In genomic region chr3:4533489-4534443, GRCh38 we compare ENCODE assay signal across 9 cellular contexts. TPM values are rescaled to one million over a fixed set of nuclear protein-coding genes. Genes with fewer than 3 reads are reported as not detected.
A peak's percentile ranks its signal among the peaks of the same experiment; 100 is the strongest.
DNase-seq lines count a peak whose midpoint lies in the region; ATAC-seq and TF ChIP-seq lines count a peak whose summit lies in the region.
"Had no signal": no experiment of that assay in that cellular context is flagged by ENCODE, and none has a peak within 500 bp of the region (broad histone marks: within the 10 kb centered on the region; RNA-seq: fewer than 3 reads in every experiment).

No MANE protein-coding gene starts in this region.

- H3K9me3 ChIP-seq in smooth muscle cell (replicated peaks; ENCODE audit: low read depth): no peaks in the 10 kb centered on the region

- H3K4me3 Mint-ChIP-seq in WTC11: no peak overlapping the region

- H3K79me2 ChIP-seq in smooth muscle cell (ENCODE audit: low read depth): no peaks in the 10 kb centered on the region

- ATAC-seq in WTC11: peak; percentile 78
- ATAC-seq in HG02642 (IDR thresholded peaks at IDR 0.05; ENCODE audit: poor library complexity, unreplicated experiment): no peak

- TF ChIP-seq CTCF in WTC11 (IDR thresholded peaks at IDR 0.05): no peak
- TF ChIP-seq CTCF in smooth muscle cell (IDR thresholded peaks at IDR 0.05; ENCODE audit: borderline replicate concordance, insufficient read depth, poor library complexity, severe bottlenecking): no peak
- TF ChIP-seq CTCF in lower leg skin (IDR thresholded peaks at IDR 0.05): no peak

- no peak for TF ChIP-seq POLR2A in lower leg skin (IDR thresholded peaks at IDR 0.05)

- H2AFZ ChIP-seq in smooth muscle cell (ENCODE audit: low read depth): peak overlapping the region; percentile 62

- intact Hi-C loops in lower leg skin (cut with DNase I; ENCODE audit: low total_unique reads): no loop called here

- H3K27ac Mint-ChIP-seq in WTC11: no peak overlapping the region

- H3F3A ChIP-seq in smooth muscle cell (ENCODE audit: low read depth): peaks cover 10% of the 10 kb centered on the region

- POLR2A ChIA-PET in WTC11 (lab: Charles Lee): no interaction called here

- DNase-seq in KG1 (lab: John Stamatoyannopoulos, UW): peak; percentile 54
- no peak for DNase-seq in WTC11 (ENCODE audit: low spot score)
- peak; percentile 66 for DNase-seq in islet precursor cell
- no peak for DNase-seq in smooth muscle cell (lab: John Stamatoyannopoulos, UW; ENCODE audit: unreplicated experiment)
- DNase-seq in cerebellum (ENCODE audit: low spot score): no peak
- DNase-seq in lower leg skin (ENCODE audit: low spot score in 2 of 2): no peak
- no peak for DNase-seq in NCI-H2227 treated with DMSO at 0.1 percent for 48 hours (lab: John Stamatoyannopoulos, UW)
- DNase-seq: activated CD8-positive, alpha-beta memory T cell treated with anti-CD3 and anti-CD28 coated beads, Interleukin-2, amount 50 U/mL, for 48 hours had no signal

- H3K36me3 Mint-ChIP-seq in WTC11: peaks cover 14% of the 10 kb centered on the region

- no peaks in the 10 kb centered on the region for H3K27me3 Mint-ChIP-seq in WTC11 (ENCODE audit: low read depth)

- H3K4me1 Mint-ChIP-seq in WTC11: peaks cover 21% of the 10 kb centered on the region

- 39% methylated on average over 14 of the region's 14 CpGs for WGBS in smooth muscle cell (ENCODE audit: low lambda C conversion rate)
- WGBS in lower leg skin, 2 donors: 39 to 44% methylated on average over 14 of the region's 14 CpGs

- H3K4me2 ChIP-seq in smooth muscle cell: peak overlapping the region; percentile 78

- H3K36me3 ChIP-seq in smooth muscle cell (ENCODE audit: low read depth): no peaks in the 10 kb centered on the region

- no peaks in the 10 kb centered on the region for H3K27me3 ChIP-seq in smooth muscle cell (ENCODE audit: low read depth)

- H3K4me3 ChIP-seq in smooth muscle cell: no peak overlapping the region
- H3K4me3 ChIP-seq in lower leg skin (ENCODE audit: low read depth, poor library complexity, severe bottlenecking): no peak overlapping the region

- H3K9me3 Mint-ChIP-seq in WTC11: peaks cover 20% of the 10 kb centered on the region

- H4K20me1 ChIP-seq in smooth muscle cell (ENCODE audit: low read depth): no peaks in the 10 kb centered on the region

- H3K4me1 ChIP-seq in smooth muscle cell (ENCODE audit: low read depth): peaks cover 11% of the 10 kb centered on the region

- CTCF ChIA-PET in WTC11 (lab: Charles Lee): interaction anchor here (1.0 to 2.8 kb wide), 4 partner anchors 14 to 67 kb away, joined by 3 to 9 read pairs (median 3); partner anchors contain the start of genes ITPR1 and SUMF1

- H3K27ac ChIP-seq in smooth muscle cell (ENCODE audit: low read depth): no peak overlapping the region

- H3K9ac ChIP-seq in smooth muscle cell (ENCODE audit: low read depth): no peak overlapping the region

TF ChIP-seq in WTC11, 78 proteins besides CTCF, POLR2A, EP300 and RAD21:
- TF ChIP-seq ATF3 (CRISPR knock-in tag; conservative IDR thresholded peaks at IDR 0.05) (no peak), RELA (CRISPR knock-in tag; IDR thresholded peaks at IDR 0.05; ENCODE audit: borderline replicate concordance) (no peak), MAX (CRISPR knock-in tag; IDR thresholded peaks at IDR 0.05) (no peak), ERG (CRISPR knock-in tag; IDR thresholded peaks at IDR 0.05) (no peak), E2F5 (CRISPR knock-in tag; IDR thresholded peaks at IDR 0.05) (no peak), RORB (CRISPR knock-in tag; IDR thresholded peaks at IDR 0.05) (no peak), TP53 (CRISPR knock-in tag; IDR thresholded peaks at IDR 0.05) (no peak)

RNA-seq across cellular contexts. Expression of gene ITPR1, which starts 40.6 kb away (rescaled TPM):
- total RNA-seq in WTC11 (2021) (10.3 to 11.8 TPM (median 11.6 TPM) in 3 replicates), smooth muscle cell (28.6 and 31.6 TPM in 2 replicates), cerebellum (632 TPM), lower leg skin (10 to 100 TPM in 3 of 4 donors, 1 to 10 TPM in 1; 9.5 to 24.1 (median 17.5) TPM)
- 16.4 and 17.9 TPM in 2 replicates for polyA plus RNA-seq in smooth muscle cell

Comparison
In these comparisons a context has a peak if more than half of its experiments do, and no peak if none do; other contexts are left out.
1. DNase-seq: peak in KG1 (single experiment) and islet precursor cell (single experiment); none in WTC11 (single experiment), smooth muscle cell (single experiment), cerebellum (single experiment), lower leg skin (0 of 2) and NCI-H2227 treated with DMSO at 0.1 percent for 48 hours (single experiment).
2. RNA of gene ITPR1, which starts 40.6 kb away (total RNA-seq): 632 TPM in cerebellum (single experiment); 28.6 to 31.6 TPM in smooth muscle cell, 9.5 to 24.1 TPM in lower leg skin and 10.3 to 11.8 TPM in WTC11; every median in the first group is over 10 times any median in the second.